8 cellular contexts compared by ENCODE assay signal in genomic region chr1:54404939-54405880, GRCh38. TPM values are rescaled to one million over a fixed set of nuclear protein-coding genes. Genes with fewer than 3 reads are reported as not detected.
DNase-seq lines count a peak whose midpoint lies in the region; ATAC-seq and TF ChIP-seq lines count a peak whose summit lies in the region.

No MANE protein-coding gene starts in this region.

- DNase-seq in COR-L47 (lab: John Stamatoyannopoulos, UW): peak; percentile 9
- DNase-seq in HL-60 (ENCODE audit: low read depth in 1 of 2, low spot score in 1 of 2): peak in 1 of 2 experiments; percentile 20
- DNase-seq in activated T-cell treated with anti-CD3 and anti-CD28 coated beads, Interleukin-2, amount 50 U/mL, for 48 hours: peak; percentile 45 to 55
- peak in 1 of 2 donors; percentile 42 for DNase-seq in heart right ventricle
- no peak for DNase-seq in inferior parietal cortex (ENCODE audit: extremely low spot score)
- DNase-seq in amniotic stem cell (lab: John Stamatoyannopoulos, UW): no peak
- no peak for DNase-seq in A172 (ENCODE audit: low spot score)

- no peaks in the 10 kb centered on the region for H3K9me3 ChIP-seq in heart right ventricle

- H3K4me1 ChIP-seq in heart right ventricle (peaks cover 10 to 70% (median 57%) of the 10 kb centered on the region in 9 donors), rectal smooth muscle tissue (ENCODE audit: control insufficient read depth, insufficient read depth, low read length) (peaks cover 22% of the 10 kb centered on the region)

- H3K4me3 ChIP-seq in HL-60 (replicated peaks; ENCODE audit: insufficient read depth, low read length) (peak overlapping the region; percentile 59), heart right ventricle (peak overlapping the region; percentile 72 to 95 (median 88)), rectal smooth muscle tissue (ENCODE audit: low read length) (peak overlapping the region; percentile 69)

- intact Hi-C loops in heart right ventricle (cut with DNase I): loop anchor here (5.0 to 10.0 kb wide), 18 partner anchors 38 to 350 kb away; partner anchors contain the start of genes CYB5RL (in 4 of the 10), MRPL37 (in 4 of the 10), TCEANC2 (in 1 of the 10) and TMEM59 (in 1 of the 10)

- H3K27me3 ChIP-seq in HL-60 (ENCODE audit: insufficient read depth, poor library complexity, severe bottlenecking) (no peaks in the 10 kb centered on the region), heart right ventricle (no peaks in the 10 kb centered on the region), rectal smooth muscle tissue (ENCODE audit: control insufficient read depth, insufficient read depth, low read length) (no peaks in the 10 kb centered on the region)

- H3K27ac ChIP-seq in HL-60 (replicated peaks) (peak overlapping the region; percentile 14; the same call in 1 of the 2 replicates), heart right ventricle (peak overlapping the region in 9 of 10 donors; percentile 47 to 95 (median 74)), rectal smooth muscle tissue (ENCODE audit: low read depth, low read length) (peak overlapping the region; percentile 15)

- whole genome bisulfite sequencing in heart right ventricle, 2 donors: 3 to 4% methylated on average over 59 to 91 of the region's 91 CpGs

- peak in 4 of 8 donors; percentile 8 to 26 (median 10) for ATAC-seq in heart right ventricle

- TF ChIP-seq CTCF in HL-60 (IDR thresholded peaks at IDR 0.05; ENCODE audit: insufficient read depth, low read length) (no peak), heart right ventricle (IDR thresholded peaks at IDR 0.05) (peak in 2 of 9 donors; percentile 7 to 14)

- H3K36me3 ChIP-seq in heart right ventricle (peaks cover 0 to 31% (median 3%) of the 10 kb centered on the region in 9 donors), rectal smooth muscle tissue (ENCODE audit: control insufficient read depth, insufficient read depth, low read length) (no peaks in the 10 kb centered on the region)

- H3K9ac ChIP-seq in rectal smooth muscle tissue (ENCODE audit: low read length): peak overlapping the region; percentile 16

RNA-seq across cellular contexts. Expression of gene SSBP3, which starts 1.0 kb away (rescaled TPM):
- total RNA-seq in heart right ventricle: 10 to 100 TPM; 33.7 to 71.9 (median 52.8) TPM
- 10 to 100 TPM; 17.6 to 58.8 TPM for polyA plus RNA-seq in heart right ventricle
- 14.1 and 19.4 TPM in 2 replicates for total RNA-seq in A172 (2014; rRNA removed; shearing (Covaris generic))

Comparison
In these comparisons a context has a peak if more than half of its experiments do, and no peak if none do; other contexts are left out.
1. DNase-seq: peak in COR-L47 (single experiment) and activated T-cell treated with anti-CD3 and anti-CD28 coated beads, Interleukin-2, amount 50 U/mL, for 48 hours (2 of 2); none in inferior parietal cortex (single experiment), amniotic stem cell (single experiment) and A172 (single experiment).
2. H3K27ac ChIP-seq: peak in every context shown above with its lines; median percentile 74 in heart right ventricle; 15 in rectal smooth muscle tissue; 14 in HL-60.
3. Peak in every context shown above with its lines, with median percentiles within 50 percentile points of each other: H3K4me3 ChIP-seq.